In the genomic region with DNA sequence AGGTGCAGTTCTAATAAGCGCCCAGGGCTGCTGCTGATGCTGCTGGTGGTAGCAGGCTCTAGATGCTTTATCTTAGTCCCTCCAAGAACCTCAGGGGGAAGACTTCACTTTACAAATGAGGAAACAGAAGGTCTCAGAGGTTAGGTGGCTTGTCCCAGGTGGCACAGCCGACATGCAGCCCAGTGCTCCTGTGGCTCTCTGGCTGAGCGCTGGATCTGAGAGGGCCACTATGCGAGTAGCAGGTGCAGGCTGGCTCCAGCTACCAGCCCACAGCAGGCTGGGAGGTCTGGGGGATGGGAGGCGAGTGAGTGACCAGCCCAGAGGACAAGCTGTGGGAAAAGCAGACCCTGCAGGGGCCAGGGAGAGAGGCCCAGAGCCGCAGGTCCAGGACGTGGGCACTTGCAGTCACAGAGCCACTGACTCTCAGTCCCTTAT, we compare ENCODE assay signal across 8 cellular contexts. TPM values are rescaled to one million over a fixed set of nuclear protein-coding genes. Genes with fewer than 3 reads are reported as not detected.
DNase-seq lines count a peak whose midpoint lies in the region; ATAC-seq and TF ChIP-seq lines count a peak whose summit lies in the region.

No MANE protein-coding gene starts in this region.

- H3K4me3 ChIP-seq in CD4-positive, alpha-beta memory T cell (ENCODE audit: low read length in 2 of 2), result peak overlapping the region; percentile 40 to 89
- H3K4me3 ChIP-seq in mucosa of descending colon, result no peak overlapping the region

- H3K27me3 Mint-ChIP-seq in CD4-positive, alpha-beta memory T cell, result no peaks in the 10 kb centered on the region
- no peaks in the 10 kb centered on the region for H3K27me3 Mint-ChIP-seq in activated T-cell treated with anti-CD3 and anti-CD28 coated beads, Interleukin-2, amount 50 U/mL, for 4 hours (ENCODE audit: low read depth)

- peaks cover 94% of the 10 kb centered on the region for H3K4me1 ChIP-seq in CD4-positive, alpha-beta memory T cell (ENCODE audit: insufficient read depth, low read length)
- no peaks in the 10 kb centered on the region for H3K4me1 ChIP-seq in mucosa of descending colon (ENCODE audit: low read depth)

- H3K9me3 ChIP-seq in CD4-positive, alpha-beta memory T cell (ENCODE audit: control insufficient read depth in 1 of 2, low read length in 2 of 2), result no peaks in the 10 kb centered on the region
- H3K9me3 ChIP-seq in mucosa of descending colon, result no peaks in the 10 kb centered on the region

- H3K9me3 Mint-ChIP-seq in CD4-positive, alpha-beta memory T cell, result no peaks in the 10 kb centered on the region
- H3K9me3 Mint-ChIP-seq in activated T-cell treated with anti-CD3 and anti-CD28 coated beads, Interleukin-2, amount 50 U/mL, for 4 hours, result no peaks in the 10 kb centered on the region

- no peaks in the 10 kb centered on the region for H3K27me3 ChIP-seq in CD4-positive, alpha-beta memory T cell (ENCODE audit: insufficient read depth, low read length)

- peak overlapping the region; percentile 99 to 100 (median 100) for H3K27ac Mint-ChIP-seq in CD4-positive, alpha-beta memory T cell

- H3K4me3 Mint-ChIP-seq in CD4-positive, alpha-beta memory T cell, result peak overlapping the region; percentile 73 to 97 (median 92)
- peak overlapping the region; percentile 89 for H3K4me3 Mint-ChIP-seq in activated T-cell treated with anti-CD3 and anti-CD28 coated beads, Interleukin-2, amount 50 U/mL, for 4 hours

- H3K36me3 Mint-ChIP-seq in CD4-positive, alpha-beta memory T cell, result peaks cover 12 to 34% of the 10 kb centered on the region in 2 donors
- peaks cover 5% of the 10 kb centered on the region for H3K36me3 Mint-ChIP-seq in activated T-cell treated with anti-CD3 and anti-CD28 coated beads, Interleukin-2, amount 50 U/mL, for 4 hours (ENCODE audit: insufficient read depth)

- intact Hi-C loops in CD4-positive, alpha-beta memory T cell (cut with micrococcal nuclease), result loop anchor here (5.0 kb wide), 2 partner anchors 55 to 380 kb away; no protein-coding TSS in a partner anchor
- intact Hi-C loops in mucosa of descending colon (cut with DNase I, micrococcal nuclease), result no loop called here

- no peak for TF ChIP-seq CTCF in mucosa of descending colon (IDR thresholded peaks at IDR 0.05)

- H3K4me1 Mint-ChIP-seq in CD4-positive, alpha-beta memory T cell, result peaks cover 69 to 92% (median 83%) of the 10 kb centered on the region in 4 donors
- H3K4me1 Mint-ChIP-seq in activated T-cell treated with anti-CD3 and anti-CD28 coated beads, Interleukin-2, amount 50 U/mL, for 4 hours (ENCODE audit: low read depth), result peaks cover 82% of the 10 kb centered on the region

- POLR2A ChIA-PET in CD4-positive, alpha-beta memory T cell (lab: Charles Lee; ENCODE audit: partially characterized antibody), result interaction anchor here (0.6 to 5.5 kb wide), 8 partner anchors 9 to 314 kb away, joined by 3 to 30 read pairs (median 4); a partner anchor contains a TSS

- CTCF ChIA-PET in CD4-positive, alpha-beta memory T cell (lab: Charles Lee; ENCODE audit: partially characterized antibody), result interaction anchor here (0.9 to 1.7 kb wide), 4 partner anchors 17 to 144 kb away, joined by 3 to 10 read pairs (median 4); no protein-coding TSS in a partner anchor

- peak in 3 of 5 donors; percentile 11 to 51 (median 26) for DNase-seq in CD4-positive, alpha-beta memory T cell
- no peak for DNase-seq in activated T-cell treated with anti-CD3 and anti-CD28 coated beads, Interleukin-2, amount 50 U/mL, for 4 hours
- DNase-seq in mucosa of descending colon (peak in 1 of 3 donors; percentile 66), NCI-H510A treated with DMSO at 0.1 percent for 48 hours (lab: John Stamatoyannopoulos, UW) (no peak), NCI-H1436 treated with DMSO at 0.1 percent for 48 hours (lab: John Stamatoyannopoulos, UW) (no peak), NCI-H1092 treated with DMSO at 0.1 percent for 48 hours (lab: John Stamatoyannopoulos, UW) (no peak)

- peaks cover 3% of the 10 kb centered on the region for H3K36me3 ChIP-seq in CD4-positive, alpha-beta memory T cell (ENCODE audit: insufficient read depth, low read length)
- H3K36me3 ChIP-seq in mucosa of descending colon (ENCODE audit: low read depth), result no peaks in the 10 kb centered on the region

- H3K27ac ChIP-seq in CD4-positive, alpha-beta memory T cell (ENCODE audit: low read depth, low read length), result peak overlapping the region; percentile 98

- ATAC-seq in GM21723 (IDR thresholded peaks at IDR 0.05; ENCODE audit: unreplicated experiment) (peak; percentile 14), mucosa of descending colon (peak; percentile 5), HG02759 (IDR thresholded peaks at IDR 0.05; ENCODE audit: unreplicated experiment) (no peak)
- ATAC-seq in activated T-cell treated with anti-CD3 and anti-CD28 coated beads, Interleukin-2, amount 50 U/mL, for 4 hours, result no peak

RNA-seq across cellular contexts. Expression of a gene that starts 10.8 kb away (rescaled TPM):
- total RNA-seq in CD4-positive, alpha-beta memory T cell, result 10 to 100 TPM; 33.9 to 37.1 TPM
- 10 to 100 TPM; 35.2 to 46.0 TPM for polyA plus RNA-seq in CD4-positive, alpha-beta memory T cell
- total RNA-seq in activated T-cell treated with anti-CD3 and anti-CD28 coated beads, Interleukin-2, amount 50 U/mL, for 4 hours, result 10 to 100 TPM; 17.1 to 19.8 (median 18.4) TPM
- total RNA-seq in mucosa of descending colon, result 10 to 100 TPM in 1 of 3 donors, 1 to 10 TPM in 2; 2.6 to 10.2 (median 9.0) TPM

Comparison
In these comparisons a context has a peak if more than half of its experiments do, and no peak if none do; other contexts are left out.
1. DNase-seq: peak in CD4-positive, alpha-beta memory T cell (3 of 5); none in activated T-cell treated with anti-CD3 and anti-CD28 coated beads, Interleukin-2, amount 50 U/mL, for 4 hours (single experiment), NCI-H510A treated with DMSO at 0.1 percent for 48 hours (single experiment), NCI-H1436 treated with DMSO at 0.1 percent for 48 hours (single experiment) and NCI-H1092 treated with DMSO at 0.1 percent for 48 hours (single experiment).
2. ATAC-seq: peak in GM21723 (single experiment) and mucosa of descending colon (single experiment); none in activated T-cell treated with anti-CD3 and anti-CD28 coated beads, Interleukin-2, amount 50 U/mL, for 4 hours (0 of 2) and HG02759 (single experiment).